15 cellular contexts compared by ENCODE assay signal in genomic region chr13:30451476-30451875, GRCh38. TPM values are rescaled to one million over a fixed set of nuclear protein-coding genes. Genes with fewer than 3 reads are reported as not detected.
"Had no signal": no experiment of that assay in that cellular context is flagged by ENCODE, and none has a peak within 500 bp of the region (broad histone marks: within the 10 kb centered on the region; RNA-seq: fewer than 3 reads in every experiment).

No MANE protein-coding gene starts in this region.

RNA-seq across cellular contexts. Expression of gene UBE2L5, which starts 29.2 kb away (rescaled TPM):
- total RNA-seq: activated naive CD4-positive, alpha-beta T cell treated with anti-CD3 and anti-CD28 coated beads for 36 hours; activated naive CD8-positive, alpha-beta T cell treated with anti-CD3 and anti-CD28 coated beads for 36 hours; activated naive CD8-positive, alpha-beta T cell treated with anti-CD3 and anti-CD28 coated beads, Interleukin-2, amount 10 ng/mL, durations not matched to agents 7 days and 5 days; activated T-cell treated with anti-CD3 and anti-CD28 coated beads, Interleukin-2, amount 50 U/mL, for 4 hours; activated T-cell treated with anti-CD3 and anti-CD28 coated beads, Interleukin-2, amount 50 U/mL, for 72 hours; activated T-helper 1 cell treated with anti-CD3 and anti-CD28 coated beads, Interleukin-12 subunit alpha, Interleukin-12 subunit beta, Interleukin-2, Interleukin-4 antibody, amounts not matched to agents 30 ng/mL and 10 ng/mL and 1 ng/mL, durations not matched to agents 14 hours and 24 hours and 36 hours; activated T-helper 17 cell treated with anti-CD3 and anti-CD28 coated beads, Interleukin-2, amount 50 U/mL, for 72 hours; activated T-helper 2 cell treated with anti-CD3 and anti-CD28 coated beads, Interferon-gamma antibody, Interleukin-2, Interleukin-4, amounts not matched to agents 10 μg/mL and 5 μg/mL and 100 μg/mL, durations not matched to agents 14 hours and 24 hours and 36 hours; ascending aorta; astrocyte; body of pancreas; bronchial epithelial cell; cardiac septum; chondrocyte had no signal
- polyA plus RNA-seq: cardiac muscle cell had no signal
